19 cellular contexts compared by ENCODE assay signal in the genomic region with DNA sequence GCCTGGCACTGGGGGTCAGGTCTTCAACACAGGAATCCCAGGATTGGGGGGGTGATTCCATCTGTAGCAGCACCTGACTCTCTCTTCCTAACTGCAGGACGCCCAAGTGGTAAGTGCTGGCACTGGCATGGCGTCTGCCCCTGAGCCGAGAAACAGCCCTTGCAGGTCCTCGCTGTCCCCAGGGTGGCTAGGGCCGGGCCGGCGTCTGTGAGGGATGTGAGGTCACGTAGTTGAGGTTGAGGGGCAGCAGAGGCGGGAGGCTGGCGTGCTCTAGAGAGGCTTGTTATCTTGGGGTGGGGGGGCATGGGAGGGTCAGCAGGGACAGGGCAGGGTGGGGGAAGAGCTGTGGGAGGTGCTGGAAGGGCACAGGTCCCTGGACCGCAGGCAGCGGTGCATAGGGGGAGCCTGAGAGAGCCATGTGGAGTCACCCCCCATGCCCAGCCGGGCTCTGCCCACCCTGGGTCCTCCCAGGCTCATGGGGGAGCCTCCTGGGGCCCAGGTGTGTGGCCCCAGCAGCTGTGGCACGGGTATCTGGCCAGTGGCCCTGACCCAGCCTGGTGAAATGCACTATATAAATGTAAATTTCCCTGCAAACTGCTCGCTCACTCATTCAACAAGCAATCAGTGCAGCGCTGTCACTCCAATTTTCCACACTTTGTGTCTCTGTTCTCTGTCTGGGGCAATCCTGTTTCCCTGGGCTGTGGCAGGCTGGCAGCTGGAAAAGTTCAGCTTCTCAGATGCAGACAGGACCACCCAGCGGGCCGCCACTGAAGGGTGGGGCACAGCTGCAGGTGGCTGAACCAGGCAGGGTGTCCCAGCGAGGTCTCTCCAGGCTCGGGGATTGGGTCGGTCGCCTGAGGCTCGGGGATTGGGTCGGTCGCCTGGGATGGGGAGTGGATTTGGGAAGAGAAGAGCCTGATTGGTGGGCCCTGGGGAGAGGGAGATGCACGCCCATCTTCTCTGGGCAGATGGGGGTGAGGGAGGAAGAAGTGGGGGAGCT.
DNase-seq lines count a peak whose midpoint lies in the region; ATAC-seq and TF ChIP-seq lines count a peak whose summit lies in the region.
"Had no signal": no experiment of that assay in that cellular context is flagged by ENCODE, and none has a peak within 500 bp of the region (broad histone marks: within the 10 kb centered on the region; RNA-seq: fewer than 3 reads in every experiment).

No MANE protein-coding gene starts in this region.

- no peak for TF ChIP-seq POLR2A in spleen (IDR thresholded peaks at IDR 0.05)

- H3K9me3 ChIP-seq in WERI-Rb-1 (ENCODE audit: severe bottlenecking), result peaks cover 3% of the 10 kb centered on the region
- H3K9me3 ChIP-seq in spleen, result peaks cover 0 to 5% (median 0%) of the 10 kb centered on the region in 8 donors
- H3K9me3 ChIP-seq: MG63 had no signal

- H3K27me3 ChIP-seq in WERI-Rb-1 (ENCODE audit: insufficient read depth, low read depth, severe bottlenecking) (no peaks in the 10 kb centered on the region), spleen (replicated peaks in 1 of 7) (peaks cover 0 to 94% (median 27%) of the 10 kb centered on the region in 7 donors)
- H3K27me3 ChIP-seq: MG63 had no signal

- intact Hi-C loops in cardiac septum (cut with DNase I) (no loop called here), Right ventricle myocardium superior (cut with DNase I) (no loop called here), posterior cingulate gyrus (cut with DNase I) (no loop called here), spleen (cut with DNase I; ENCODE audit: low total_unique reads) (no loop called here)

- 56 to 73% (median 66%) methylated on average over 20 to 26 of the region's 26 CpGs for WGBS in spleen, 5 donors

- H3K27ac ChIP-seq in WERI-Rb-1 (no peak overlapping the region), spleen (no peak overlapping the region)

- peak; percentile 59 for DNase-seq in cardiac septum (ENCODE audit: low spot score)
- DNase-seq in Right ventricle myocardium superior, result no peak
- peak; percentile 5 for DNase-seq in WERI-Rb-1
- peak; percentile 3 for DNase-seq in iPS-NIHi11 (ENCODE audit: low spot score)
- peak in 8 of 10 donors; percentile 2 to 76 (median 18) for DNase-seq in posterior cingulate gyrus
- no peak for DNase-seq in 8988T
- DNase-seq in spleen, result no peak
- DNase-seq: Calu3, H7, IMR-90, Karpas-422, MG63, NCI-H1092 treated with DMSO at 0.1 percent for 48 hours, NCI-H187, NCI-H226, NCI-H524 treated with DMSO at 0.1 percent for 48 hours, SHP77 treated with DMSO at 0.1 percent for 48 hours had no signal

- H3K4me1 ChIP-seq in spleen, result peaks cover 0 to 10% (median 4%) of the 10 kb centered on the region in 6 donors

- H3K4me3 ChIP-seq in WERI-Rb-1 (ENCODE audit: low read depth, low read length) (no peak overlapping the region), spleen (no peak overlapping the region)
- H3K4me3 ChIP-seq: MG63 had no signal

- H3K36me3 ChIP-seq in WERI-Rb-1 (no peaks in the 10 kb centered on the region; the same call in 1 of the 2 replicates), spleen (no peaks in the 10 kb centered on the region)
- H3K36me3 ChIP-seq: MG63 had no signal

- TF ChIP-seq CTCF in WERI-Rb-1 (IDR thresholded peaks at IDR 0.05; ENCODE audit: low read depth, low read length) (no peak), spleen (IDR thresholded peaks at IDR 0.05 in 8 of 11, conservative IDR thresholded peaks at IDR 0.05 in 3 of 11) (no peak)

- ATAC-seq in Right ventricle myocardium superior (ENCODE audit: poor library complexity), result no peak
- no peak for ATAC-seq in GM18861 (IDR thresholded peaks at IDR 0.05; ENCODE audit: unreplicated experiment)
- ATAC-seq: Panc1 had no signal

Comparison
In these comparisons a context has a peak if more than half of its experiments do, and no peak if none do; other contexts are left out.
1. DNase-seq: peak in cardiac septum (single experiment), WERI-Rb-1 (single experiment), iPS-NIHi11 (single experiment) and posterior cingulate gyrus (8 of 10); none in Right ventricle myocardium superior (single experiment), 8988T (single experiment) and spleen (single experiment).